ENCODE assay signal across 9 cellular contexts in the genomic region with DNA sequence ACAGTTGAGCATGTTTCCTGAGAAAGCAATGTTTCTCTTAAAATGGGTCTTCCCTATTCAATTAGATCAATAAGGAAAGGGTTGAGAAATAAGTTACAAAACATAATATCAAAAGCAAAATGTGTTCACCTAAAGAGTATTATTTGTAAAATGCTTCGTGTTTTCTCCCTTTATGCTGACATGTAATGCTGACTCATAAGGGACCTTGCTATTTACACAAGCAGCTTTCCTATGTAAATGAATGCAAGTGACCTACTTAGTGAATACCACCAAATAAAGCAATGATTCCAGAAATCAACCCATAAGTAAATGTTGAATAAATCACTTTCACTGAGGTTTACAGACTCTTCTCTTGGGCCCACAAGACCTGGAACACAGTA.
A peak's percentile ranks its signal among the peaks of the same experiment; 100 is the strongest.
DNase-seq lines count a peak whose midpoint lies in the region; ATAC-seq, FAIRE-seq and TF ChIP-seq lines count a peak whose summit lies in the region.
"Had no signal": no experiment of that assay in that cellular context is flagged by ENCODE, and none has a peak within 500 bp of the region (broad histone marks: within the 10 kb centered on the region; RNA-seq: fewer than 3 reads in every experiment).

No MANE protein-coding gene starts in this region.

- TF ChIP-seq POLR2A in K562 (conservative IDR thresholded peaks at IDR 0.05), result no peak

- in situ Hi-C loops in K562 (cut with MboI), result no loop called here

- H4K20me1 ChIP-seq in K562 (replicated peaks; ENCODE audit: control insufficient read depth, insufficient read depth, low read length) (no peaks in the 10 kb centered on the region), Karpas-422 (ENCODE audit: insufficient read depth, low read depth, low read length) (no peaks in the 10 kb centered on the region)

- H3K27me3 ChIP-seq in K562 (ENCODE audit: control insufficient read depth in 2 of 2, insufficient read depth in 2 of 2, low read length in 2 of 2), result no peaks in the 10 kb centered on the region
- H3K27me3 ChIP-seq in Karpas-422 (ENCODE audit: low read length), result no peaks in the 10 kb centered on the region
- H3K27me3 ChIP-seq: neutrophil had no signal

- no peak overlapping the region for H3K4me2 ChIP-seq in K562 (ENCODE audit: insufficient read depth, low read length)
- H3K4me2 ChIP-seq in Karpas-422 (ENCODE audit: low read depth, low read length, poor library complexity, severe bottlenecking), result no peak overlapping the region

- no peak for TF ChIP-seq CTCF in K562 (IDR thresholded peaks at IDR 0.05 in 2 of 3, conservative IDR thresholded peaks at IDR 0.05 in 1 of 3; ENCODE audit: insufficient read depth in 2 of 3, low read depth in 1 of 3, low read length in 3 of 3)

- H2AFZ ChIP-seq in K562 (ENCODE audit: low read depth, low read length) (no peak overlapping the region), Karpas-422 (ENCODE audit: low read length) (no peak overlapping the region)

- H3K4me1 ChIP-seq in K562 (replicated peaks in 1 of 2; ENCODE audit: control insufficient read depth in 2 of 2, insufficient read depth in 2 of 2, low read length in 2 of 2), result peaks cover 0 to 6% of the 10 kb centered on the region in 2 experiments; a peak in 2 of 5 replicates
- no peaks in the 10 kb centered on the region for H3K4me1 ChIP-seq in Karpas-422 (ENCODE audit: low read length)

- FAIRE-seq in K562 (lab: Jason Lieb, UNC), result peak; percentile 72

- H3K36me3 ChIP-seq in K562 (ENCODE audit: control insufficient read depth, insufficient read depth, low read length), result peaks cover 54% of the 10 kb centered on the region
- H3K36me3 ChIP-seq in Karpas-422 (ENCODE audit: insufficient read depth, low read length), result peaks cover 41% of the 10 kb centered on the region
- H3K36me3 ChIP-seq: neutrophil had no signal

- WGBS in K562 (ENCODE audit: insufficient coverage, low coverage, missing lambda C conversion rate), result 21% methylated on average over 1 of the region's 1 CpG

- TF ChIP-seq EP300 in K562 (IDR thresholded peaks at IDR 0.05; ENCODE audit: low read length), result no peak

- no peaks in the 10 kb centered on the region for H3K9me1 ChIP-seq in K562 (ENCODE audit: control insufficient read depth, insufficient read depth, low read length)

- DNase-seq in K562 (ENCODE audit: extremely low read depth in 1 of 4, low spot score in 3 of 4) (peak in 1 of 4 experiments; percentile 13), skeletal muscle cell (ENCODE audit: low read depth) (peak; percentile 82), occipital lobe (lab: John Stamatoyannopoulos, UW) (no peak), Karpas-422 (no peak), Right ventricle myocardium inferior (ENCODE audit: missing footprints) (no peak)

- H3K4me3 ChIP-seq in K562 (no peak overlapping the region), skeletal muscle cell (ENCODE audit: low read depth, low read length) (no peak overlapping the region), Karpas-422 (ENCODE audit: low read length) (no peak overlapping the region)

- peak; percentile 67 for ATAC-seq in GM19328 (IDR thresholded peaks at IDR 0.05; ENCODE audit: unreplicated experiment)
- ATAC-seq in HG03108 (IDR thresholded peaks at IDR 0.05; ENCODE audit: unreplicated experiment), result peak; percentile 53
- ATAC-seq in K562, result peak; percentile 70
- no peak for ATAC-seq in GM19467 (IDR thresholded peaks at IDR 0.05; ENCODE audit: unreplicated experiment)
- ATAC-seq in Right ventricle myocardium inferior, result no peak

- peak overlapping the region; percentile 62; the same call in 1 of the 3 replicates for H3K27ac ChIP-seq in K562 (ENCODE audit: extremely low read depth, low read depth, low read length)
- H3K27ac ChIP-seq in Karpas-422 (ENCODE audit: low read length), result no peak overlapping the region
- H3K27ac ChIP-seq: neutrophil had no signal

- no peak for TF ChIP-seq RAD21 in K562 (CRISPR knock-in tag; conservative IDR thresholded peaks at IDR 0.05 in 1 of 2, IDR thresholded peaks at IDR 0.05 in 1 of 2)

- no TSS peak for BruUV-seq in K562 (replicated peaks; lab: Mats Ljungman, UMichigan)

- intact Hi-C loops in K562 (cut with micrococcal nuclease), result no loop called here
- intact Hi-C loops in Right ventricle myocardium inferior (cut with DNase I), result no loop called here

- no peaks in the 10 kb centered on the region for H3K9me2 ChIP-seq in Karpas-422 (replicated peaks; ENCODE audit: insufficient read depth, low read length)

- CTCF ChIA-PET in K562 (lab: Yijun Ruan, JAX; ENCODE audit: low intra/inter-chr PET ratio), result no interaction called here

- H3K79me2 ChIP-seq in K562 (ENCODE audit: control insufficient read depth, insufficient read depth, low read length) (peaks cover 6% of the 10 kb centered on the region; the same call in 2 of the 3 replicates), Karpas-422 (ENCODE audit: low read length) (peaks cover 87% of the 10 kb centered on the region)

- POLR2A ChIA-PET in K562 (lab: Yijun Ruan, JAX), result interaction anchor here (1.5 kb wide), 1 partner anchor 12 kb away, joined by 4 read pairs; no protein-coding TSS in a partner anchor

- H3K9ac ChIP-seq in K562 (ENCODE audit: insufficient read depth in 1 of 2, low read depth in 2 of 2, low read length in 2 of 2), result no peak overlapping the region; a peak in 1 of 4 replicates
- H3K9ac ChIP-seq in Karpas-422 (ENCODE audit: low read length), result no peak overlapping the region

- H3K9me3 ChIP-seq in K562 (replicated peaks; ENCODE audit: control insufficient read depth, insufficient read depth, low read depth, low read length), result no peaks in the 10 kb centered on the region
- no peaks in the 10 kb centered on the region for H3K9me3 ChIP-seq in Karpas-422 (ENCODE audit: low read length)
- H3K9me3 ChIP-seq: neutrophil had no signal

TF ChIP-seq in K562, 482 proteins besides CTCF, POLR2A, EP300 and RAD21 (continues in another document):
- no peak for TF ChIP-seq ZNF57 (CRISPR knock-in tag; IDR thresholded peaks at IDR 0.05)
- TF ChIP-seq PHB2 (IDR thresholded peaks at IDR 0.05; ENCODE audit: low read depth), result no peak
- TF ChIP-seq JUN (IDR thresholded peaks at IDR 0.05; ENCODE audit: borderline replicate concordance, low read depth, low read length), result 0 out of 2 replicates have a peak, but pooled peaks have one; percentile 18
- no peak for TF ChIP-seq JUN (CRISPR knock-in tag; IDR thresholded peaks at IDR 0.05; ENCODE audit: borderline replicate concordance)
- TF ChIP-seq ATF3 (IDR thresholded peaks at IDR 0.05), result peak; percentile 67
- no peak for TF ChIP-seq ATF3 (CRISPR knock-in tag; conservative IDR thresholded peaks at IDR 0.05)
- peak; percentile 64; the same call in 1 of the 2 replicates for TF ChIP-seq FOXA1 (IDR thresholded peaks at IDR 0.05; ENCODE audit: borderline replicate concordance)
- TF ChIP-seq CC2D1A (IDR thresholded peaks at IDR 0.05), result no peak
- TF ChIP-seq DACH1 (IDR thresholded peaks at IDR 0.05; ENCODE audit: partially characterized antibody), result peak; percentile 16
- peak; percentile 71; the same call in 1 of the 2 replicates for TF ChIP-seq BACH1 (tag; IDR thresholded peaks at IDR 0.05)
- TF ChIP-seq ZNF124 (CRISPR knock-in tag; IDR thresholded peaks at IDR 0.05), result no peak
- no peak for TF ChIP-seq ZFPM2 (CRISPR knock-in tag; IDR thresholded peaks at IDR 0.05)
- TF ChIP-seq NFE2 (IDR thresholded peaks at IDR 0.05; ENCODE audit: low read depth), result peak; percentile 84
- TF ChIP-seq, protein P1, sequence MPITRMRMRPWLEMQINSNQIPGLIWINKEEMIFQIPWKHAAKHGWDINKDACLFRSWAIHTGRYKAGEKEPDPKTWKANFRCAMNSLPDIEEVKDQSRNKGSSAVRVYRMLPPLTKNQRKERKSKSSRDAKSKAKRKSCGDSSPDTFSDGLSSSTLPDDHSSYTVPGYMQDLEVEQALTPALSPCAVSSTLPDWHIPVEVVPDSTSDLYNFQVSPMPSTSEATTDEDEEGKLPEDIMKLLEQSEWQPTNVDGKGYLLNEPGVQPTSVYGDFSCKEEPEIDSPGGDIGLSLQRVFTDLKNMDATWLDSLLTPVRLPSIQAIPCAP (CRISPR knock-in tag; IDR thresholded peaks at IDR 0.05; ENCODE audit: borderline replicate concordance), result no peak
- peak; percentile 58; the same call in 1 of the 2 replicates for TF ChIP-seq JUND (IDR thresholded peaks at IDR 0.05; ENCODE audit: borderline replicate concordance, low read depth, low read length)
- TF ChIP-seq JUND (tag; IDR thresholded peaks at IDR 0.05; ENCODE audit: borderline replicate concordance, low read depth, low read length), result peak; percentile 48; the same call in 1 of the 3 replicates
- TF ChIP-seq DPF2 (IDR thresholded peaks at IDR 0.05), result 0 out of 2 replicates have a peak, but pooled peaks have one; percentile 44
- TF ChIP-seq SMARCA4 (IDR thresholded peaks at IDR 0.05), result peak; percentile 49; the same call in 1 of the 2 replicates
- TF ChIP-seq ARID1B (IDR thresholded peaks at IDR 0.05), result 0 out of 2 replicates have a peak, but pooled peaks have one; percentile 11
- no peak for TF ChIP-seq THRAP3 (IDR thresholded peaks at IDR 0.05; ENCODE audit: borderline replicate concordance)
- peak; percentile 87 for TF ChIP-seq C11orf30 (IDR thresholded peaks at IDR 0.05; ENCODE audit: low read depth)
- no peak for TF ChIP-seq CBFA2T2 (conservative IDR thresholded peaks at IDR 0.05)
- peak; percentile 86 for TF ChIP-seq MAFG (tag; conservative IDR thresholded peaks at IDR 0.05)
- TF ChIP-seq MAFK (IDR thresholded peaks at IDR 0.05; ENCODE audit: low read length), result peak; percentile 82
- TF ChIP-seq GABPB2 (CRISPR knock-in tag; conservative IDR thresholded peaks at IDR 0.05), result no peak

Comparison
In these comparisons a context has a peak if more than half of its experiments do, and no peak if none do; other contexts are left out.
1. ATAC-seq: peak in GM19328 (single experiment), HG03108 (single experiment) and K562 (single experiment); none in GM19467 (single experiment) and Right ventricle myocardium inferior (single experiment).